ENCODE assay signal across 11 cellular contexts in the genomic region with DNA sequence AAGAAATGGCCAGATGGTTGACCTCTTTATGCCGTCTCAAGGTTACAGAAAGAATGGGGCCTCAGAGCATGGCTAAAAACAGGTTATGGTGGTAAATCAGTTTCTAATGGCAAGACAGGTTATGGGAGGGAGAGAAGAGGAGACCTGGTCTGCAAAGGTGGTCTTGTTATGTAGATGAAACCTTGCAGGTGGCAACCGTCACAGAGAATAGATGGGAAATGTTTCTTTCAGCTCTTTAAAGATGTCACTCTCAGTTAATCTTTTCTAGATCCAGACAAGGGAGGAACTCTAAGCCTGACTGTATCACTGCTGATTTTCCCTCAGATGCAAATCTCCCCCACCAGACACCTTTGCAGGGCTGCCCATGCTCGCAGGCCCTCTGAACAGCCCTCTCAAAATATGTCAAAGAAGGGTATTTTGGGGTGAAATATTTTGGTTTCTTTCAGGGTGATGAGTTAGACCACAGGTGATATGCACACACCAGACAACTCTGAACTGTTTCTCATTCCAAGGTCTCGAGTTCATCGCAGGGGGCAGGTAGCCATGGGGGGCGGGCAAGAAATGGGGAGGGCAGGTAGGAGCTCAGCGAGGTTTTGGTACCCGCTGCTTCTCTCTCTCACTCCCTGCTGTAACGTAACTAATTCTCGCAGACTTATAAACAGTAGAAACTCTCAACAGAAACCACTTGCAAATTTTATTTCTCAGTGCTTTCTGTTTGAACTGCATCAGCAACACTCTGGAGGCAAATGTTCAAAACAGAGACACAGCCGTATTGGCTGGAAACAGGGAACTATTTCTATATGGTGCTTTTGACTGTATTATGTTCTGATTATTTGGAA. TPM values are rescaled to one million over a fixed set of nuclear protein-coding genes. Genes with fewer than 3 reads are reported as not detected.
DNase-seq lines count a peak whose midpoint lies in the region; ATAC-seq and TF ChIP-seq lines count a peak whose summit lies in the region.
"Had no signal": no experiment of that assay in that cellular context is flagged by ENCODE, and none has a peak within 500 bp of the region (broad histone marks: within the 10 kb centered on the region; RNA-seq: fewer than 3 reads in every experiment).

No MANE protein-coding gene starts in this region.

- in situ Hi-C loops in transverse colon (cut with MboI; ENCODE audit: low pct_ligation_motif_present in 1 of 4, low pct_unique_long_range_greater_than_20kb in 1 of 4, low sequenced_read_pairs in 3 of 4) = no loop called here
- in situ Hi-C loops in ACHN (cut with HindIII; ENCODE audit: low pct_ligation_motif_present, low pct_unique_long_range_greater_than_20kb, low sequenced_read_pairs) = no loop called here

- H3K9me3 ChIP-seq in transverse colon (no peaks in the 10 kb centered on the region), Peyer's patch (no peaks in the 10 kb centered on the region)
- H3K9me3 ChIP-seq: gastrocnemius medialis had no signal

- H3K27ac Mint-ChIP-seq in activated T-cell treated with anti-CD3 and anti-CD28 coated beads, Interleukin-2, amount 50 U/mL, for 72 hours = peak overlapping the region; percentile 72

- no peak overlapping the region for H3K4me3 Mint-ChIP-seq in activated T-cell treated with anti-CD3 and anti-CD28 coated beads, Interleukin-2, amount 50 U/mL, for 72 hours

- no peak for TF ChIP-seq POLR2A in transverse colon (IDR thresholded peaks at IDR 0.05)
- TF ChIP-seq POLR2A in Peyer's patch (IDR thresholded peaks at IDR 0.05) = no peak

- no peaks in the 10 kb centered on the region for H3K36me3 ChIP-seq in transverse colon
- no peaks in the 10 kb centered on the region for H3K36me3 ChIP-seq in Peyer's patch
- H3K36me3 ChIP-seq: gastrocnemius medialis had no signal

- H3K27me3 ChIP-seq in transverse colon (no peaks in the 10 kb centered on the region), Peyer's patch (no peaks in the 10 kb centered on the region)
- H3K27me3 ChIP-seq: gastrocnemius medialis had no signal

- ATAC-seq in activated T-cell treated with anti-CD3 and anti-CD28 coated beads, Interleukin-2, amount 50 U/mL, for 72 hours (replicated peaks in 1 of 2) = no peak
- ATAC-seq in HG02571 (IDR thresholded peaks at IDR 0.05; ENCODE audit: unreplicated experiment) (peak; percentile 81), HG03460 (IDR thresholded peaks at IDR 0.05; ENCODE audit: unreplicated experiment) (peak; percentile 75)
- ATAC-seq: gastrocnemius medialis had no signal

- H3K4me3 ChIP-seq in transverse colon = no peak overlapping the region
- no peak overlapping the region for H3K4me3 ChIP-seq in Peyer's patch
- H3K4me3 ChIP-seq: gastrocnemius medialis had no signal

- H3K27ac ChIP-seq in transverse colon (peak overlapping the region in 1 of 4 donors; percentile 37), Peyer's patch (no peak overlapping the region)
- H3K27ac ChIP-seq: gastrocnemius medialis had no signal

- DNase-seq in activated T-cell treated with anti-CD3 and anti-CD28 coated beads, Interleukin-2, amount 50 U/mL, for 72 hours = no peak
- no peak for DNase-seq in activated T-cell treated with anti-CD3 and anti-CD28 coated beads for 4 hours
- DNase-seq in transverse colon = peak; percentile 13
- no peak for DNase-seq in ACHN
- DNase-seq in Peyer's patch = no peak
- no peak for DNase-seq in T1000 (lab: John Stamatoyannopoulos, UW)
- DNase-seq: activated CD4-positive, alpha-beta T cell treated with anti-CD3 and anti-CD28 coated beads, Interleukin-2, amount 50 U/mL, for 48 hours; gastrocnemius medialis; stimulated activated CD4-positive, alpha-beta T cell treated with anti-CD3 and anti-CD28 coated beads, Interleukin-12 subunit alpha, Interleukin-12 subunit beta, amount 100 ng/mL, for 4 hours had no signal

- 72 to 80% methylated on average over 4 to 11 of the region's 11 CpGs for WGBS in transverse colon (ENCODE audit: low coverage in 1 of 2), 2 donors

- no peaks in the 10 kb centered on the region for H3K4me1 ChIP-seq in transverse colon
- H3K4me1 ChIP-seq in Peyer's patch = no peaks in the 10 kb centered on the region
- H3K4me1 ChIP-seq: gastrocnemius medialis had no signal

- intact Hi-C loops in transverse colon (cut with DNase I; ENCODE audit: low total_unique reads) = no loop called here

- H3K4me1 Mint-ChIP-seq in activated T-cell treated with anti-CD3 and anti-CD28 coated beads, Interleukin-2, amount 50 U/mL, for 72 hours (ENCODE audit: low read depth) = no peaks in the 10 kb centered on the region

- TF ChIP-seq CTCF in transverse colon (IDR thresholded peaks at IDR 0.05) = no peak
- TF ChIP-seq CTCF in Peyer's patch (IDR thresholded peaks at IDR 0.05) = no peak

- no peaks in the 10 kb centered on the region for H3K27me3 Mint-ChIP-seq in activated T-cell treated with anti-CD3 and anti-CD28 coated beads, Interleukin-2, amount 50 U/mL, for 72 hours (ENCODE audit: low read depth)

- H3K36me3 Mint-ChIP-seq in activated T-cell treated with anti-CD3 and anti-CD28 coated beads, Interleukin-2, amount 50 U/mL, for 72 hours (ENCODE audit: insufficient read depth in 2 of 2) = peaks cover 3% of the 10 kb centered on the region in 2 donors

- peaks cover 6 to 10% of the 10 kb centered on the region in 2 donors for H3K9me3 Mint-ChIP-seq in activated T-cell treated with anti-CD3 and anti-CD28 coated beads, Interleukin-2, amount 50 U/mL, for 72 hours

- TF ChIP-seq EP300 in transverse colon (IDR thresholded peaks at IDR 0.05; ENCODE audit: low read depth) = no peak

RNA-seq across cellular contexts. Expression of gene CASP3, which starts 32.4 kb away (rescaled TPM):
- 10 to 100 TPM; 48.9 to 50.6 TPM for total RNA-seq in activated T-cell treated with anti-CD3 and anti-CD28 coated beads, Interleukin-2, amount 50 U/mL, for 72 hours
- 100 to 1,000 TPM in 1 of 4 donors, 10 to 100 TPM in 2, 1 to 10 TPM in 1; 6.2 to 147 (median 35.1) TPM for total RNA-seq in transverse colon
- total RNA-seq in Peyer's patch = 10 to 100 TPM; 14.9 to 49.0 (median 25.8) TPM

RNA-seq across cellular contexts. Expression of gene PRIMPOL, which starts 32.7 kb away (rescaled TPM):
- total RNA-seq in activated T-cell treated with anti-CD3 and anti-CD28 coated beads, Interleukin-2, amount 50 U/mL, for 72 hours = 10 to 100 TPM; 24.1 to 34.2 TPM
- total RNA-seq in transverse colon (10 to 100 TPM in 3 of 4 donors, not detected in 1; 19.7 to 28.1 (median 24.6) TPM), Peyer's patch (10 to 100 TPM; 13.3 to 33.0 (median 25.0) TPM)

Comparison
In these comparisons a context has a peak if more than half of its experiments do, and no peak if none do; other contexts are left out.
1. ATAC-seq: peak in HG02571 (single experiment) and HG03460 (single experiment); none in activated T-cell treated with anti-CD3 and anti-CD28 coated beads, Interleukin-2, amount 50 U/mL, for 72 hours (0 of 2).